Comparison of ENCODE assay signal across 8 cellular contexts in genomic region chr17:15526292-15527218, GRCh38. TPM values are rescaled to one million over a fixed set of nuclear protein-coding genes. Genes with fewer than 3 reads are reported as not detected.
A peak's percentile ranks its signal among the peaks of the same experiment; 100 is the strongest.
DNase-seq lines count a peak whose midpoint lies in the region; ATAC-seq, FAIRE-seq and TF ChIP-seq lines count a peak whose summit lies in the region.
"Not testable (repeated sequence)": the region's sequence is repeated elsewhere in the genome, so short reads cannot be mapped to it uniquely, and the experiment has no call there.

No MANE protein-coding gene starts in this region.

- peaks cover 11% of the 10 kb centered on the region for H3K36me3 Mint-ChIP-seq in activated CD8-positive, alpha-beta T cell treated with anti-CD3 and anti-CD28 coated beads, Interleukin-2, amount 10 ng/mL, durations not matched to agents 7 days and 5 days (ENCODE audit: low read depth)

- H3K27ac Mint-ChIP-seq in activated CD8-positive, alpha-beta T cell treated with anti-CD3 and anti-CD28 coated beads, Interleukin-2, amount 10 ng/mL, durations not matched to agents 7 days and 5 days: not testable (repeated sequence)

- peak; percentile 53 for ATAC-seq in activated CD8-positive, alpha-beta T cell treated with anti-CD3 and anti-CD28 coated beads, Interleukin-2, amount 10 ng/mL, durations not matched to agents 7 days and 5 days

- not testable (repeated sequence) for H3K27me3 Mint-ChIP-seq in activated CD8-positive, alpha-beta T cell treated with anti-CD3 and anti-CD28 coated beads, Interleukin-2, amount 10 ng/mL, durations not matched to agents 7 days and 5 days (ENCODE audit: low read depth)

- not testable (repeated sequence) for H3K9me3 Mint-ChIP-seq in activated CD8-positive, alpha-beta T cell treated with anti-CD3 and anti-CD28 coated beads, Interleukin-2, amount 10 ng/mL, durations not matched to agents 7 days and 5 days (ENCODE audit: insufficient read depth)

- CTCF ChIA-PET in AG04450 (lab: Charles Lee): interaction anchor here (0.6 to 1.1 kb wide), 3 partner anchors 107 to 296 kb away, joined by 3 to 5 read pairs (median 4); no protein-coding TSS in a partner anchor
- CTCF ChIA-PET in activated CD8-positive, alpha-beta T cell treated with anti-CD3 and anti-CD28 coated beads, Interleukin-2, amount 10 ng/mL, durations not matched to agents 7 days and 5 days (lab: Charles Lee): interaction anchor here (1.0 kb wide), 1 partner anchor 270 kb away, joined by 3 read pairs; no protein-coding TSS in a partner anchor

- not testable (repeated sequence) for H3K4me1 Mint-ChIP-seq in activated CD8-positive, alpha-beta T cell treated with anti-CD3 and anti-CD28 coated beads, Interleukin-2, amount 10 ng/mL, durations not matched to agents 7 days and 5 days (ENCODE audit: low read depth)

- peak; percentile 54 for DNase-seq in AG04450 (ENCODE audit: low read depth, low spot score)
- not testable (repeated sequence) for DNase-seq in GM12891 (ENCODE audit: insufficient read length, low spot score); LNCaP clone FGC (ENCODE audit: low read depth); kidney epithelial cell (ENCODE audit: low read depth)
- DNase-seq in OCI-M1 (lab: John Stamatoyannopoulos, UW): peak; percentile 65
- DNase-seq in activated CD8-positive, alpha-beta T cell treated with anti-CD3 and anti-CD28 coated beads, Interleukin-2, amount 10 ng/mL, durations not matched to agents 7 days and 5 days: peak; percentile 41
- DNase-seq in epithelial cell of esophagus (ENCODE audit: low read depth): peak; percentile 47
- peak; percentile 69 for DNase-seq in putamen (ENCODE audit: low spot score)

- not testable (repeated sequence) for H3K27ac ChIP-seq in AG04450 (ENCODE audit: low read depth, low read length)

- H3K9me3 ChIP-seq in AG04450 (ENCODE audit: control insufficient read depth, insufficient read depth, low read length): not testable (repeated sequence)

- POLR2A ChIA-PET in AG04450 (lab: Yijun Ruan, JAX); activated CD8-positive, alpha-beta T cell treated with anti-CD3 and anti-CD28 coated beads, Interleukin-2, amount 10 ng/mL, durations not matched to agents 7 days and 5 days (lab: Charles Lee): not testable (repeated sequence)

- H3K4me3 Mint-ChIP-seq in activated CD8-positive, alpha-beta T cell treated with anti-CD3 and anti-CD28 coated beads, Interleukin-2, amount 10 ng/mL, durations not matched to agents 7 days and 5 days: not testable (repeated sequence)

- not testable (repeated sequence) for H3K4me3 ChIP-seq in AG04450 (ENCODE audit: low read depth, low read length); LNCaP clone FGC (ENCODE audit: low read depth, low read length); epithelial cell of esophagus (ENCODE audit: low read length); kidney epithelial cell (ENCODE audit: low read depth, low read length)

- not testable (repeated sequence) for TF ChIP-seq POLR2A in GM12891 (IDR thresholded peaks at IDR 0.05; ENCODE audit: low read depth, low read length)

- FAIRE-seq in GM12891 (lab: Jason Lieb, UNC): peak; percentile 76

- not testable (repeated sequence) for H3K36me3 ChIP-seq in kidney epithelial cell (ENCODE audit: control insufficient read depth, insufficient read depth, low read length)

- TF ChIP-seq CTCF in AG04450 (IDR thresholded peaks at IDR 0.05; ENCODE audit: low read depth, low read length) (peak; percentile 53), LNCaP clone FGC (IDR thresholded peaks at IDR 0.05; ENCODE audit: control insufficient read depth, extremely low read depth, insufficient read depth) (peak; percentile 64), epithelial cell of esophagus (IDR thresholded peaks at IDR 0.05; ENCODE audit: insufficient read depth, low read depth, low read length, missing control alignments) (peak; percentile 51), kidney epithelial cell (IDR thresholded peaks at IDR 0.05; ENCODE audit: insufficient read depth, low read length, poor library complexity, severe bottlenecking) (peak; percentile 31)

- not testable (repeated sequence) for H3K27me3 ChIP-seq in AG04450 (ENCODE audit: control insufficient read depth, insufficient read depth, low read length); kidney epithelial cell (ENCODE audit: control insufficient read depth, insufficient read depth, low read length)

RNA-seq across cellular contexts. Expression of gene TVP23C, which starts 36.7 kb away (rescaled TPM):
- 14.5 and 21.1 TPM in 2 replicates for polyA plus RNA-seq in AG04450 (2011; rRNA removed)
- 27.0 and 41.6 TPM in 2 replicates for polyA minus RNA-seq in AG04450 (2011; rRNA and poly(A)+ RNA removed)
- 2.2 TPM for polyA plus RNA-seq in GM12891 (2012; ENCODE audit: low read depth, missing spikeins)
- 10 to 100 TPM; 18.6 to 18.9 TPM for total RNA-seq in activated CD8-positive, alpha-beta T cell treated with anti-CD3 and anti-CD28 coated beads, Interleukin-2, amount 10 ng/mL, durations not matched to agents 7 days and 5 days
- 8.1 and 8.4 TPM in 2 replicates for total RNA-seq in kidney epithelial cell

RNA-seq across cellular contexts. Expression of gene CDRT4, which starts 59.1 kb away (rescaled TPM):
- 4.1 and 5.0 TPM in 2 replicates for polyA plus RNA-seq in AG04450 (2011; rRNA removed)
- polyA minus RNA-seq in AG04450 (2011; rRNA and poly(A)+ RNA removed): 3.8 and 6.7 TPM in 2 replicates
- polyA plus RNA-seq in GM12891 (2012; ENCODE audit: low read depth, missing spikeins): not detected
- total RNA-seq in activated CD8-positive, alpha-beta T cell treated with anti-CD3 and anti-CD28 coated beads, Interleukin-2, amount 10 ng/mL, durations not matched to agents 7 days and 5 days: 1 to 10 TPM; 6.1 to 6.2 TPM
- 2.2 and 3.6 TPM in 2 replicates for total RNA-seq in kidney epithelial cell
